In the genomic region with DNA sequence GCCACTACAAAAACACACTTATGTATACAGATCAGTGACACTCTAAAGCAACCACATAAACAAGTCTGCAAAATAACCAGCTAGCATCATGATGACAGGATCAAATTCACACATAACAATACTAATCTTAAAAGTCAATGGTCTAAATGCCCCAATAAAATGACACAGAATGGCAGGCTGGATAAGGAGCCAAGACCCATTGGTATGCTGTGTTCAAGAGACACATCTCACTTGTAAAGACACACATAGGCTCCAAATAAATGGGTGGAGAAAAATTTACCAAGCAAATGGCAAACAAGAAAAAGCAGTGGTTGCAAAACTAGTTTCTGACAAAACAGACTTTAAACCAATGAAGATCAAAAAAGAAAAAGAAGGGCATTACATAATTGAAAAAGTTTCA, we compare ENCODE assay signal across 25 cellular contexts.
"Had no signal": no experiment of that assay in that cellular context is flagged by ENCODE, and none has a peak within 500 bp of the region (broad histone marks: within the 10 kb centered on the region; RNA-seq: fewer than 3 reads in every experiment).

No MANE protein-coding gene starts in this region.

- H3K4me1 ChIP-seq: stomach, suprapubic skin, testis, thyroid gland, tibial artery, tibial nerve, transverse colon, upper lobe of left lung, upper lobe of right lung, uterus, vagina had no signal

- ATAC-seq: stimulated activated effector memory CD8-positive, alpha-beta T cell treated with anti-CD3 and anti-CD28 coated beads, Interleukin-12 subunit alpha, Interleukin-12 subunit beta, amount 100 ng/mL, for 72 hours; stimulated activated memory B cell treated with anti-CD40 and anti-IgM and Interleukin-4, amounts not matched to agents 10 μg/mL and 1 μg/mL and 100 μg/mL, for 72 hours; stimulated activated naive B cell treated with anti-CD40 and anti-IgM and Interleukin-4, amounts not matched to agents 10 μg/mL and 1 μg/mL and 100 μg/mL, for 72 hours; stimulated activated naive CD8-positive, alpha-beta T cell treated with anti-CD3 and anti-CD28 coated beads, Interleukin-15, amount 100 ng/mL, for 72 hours; upper lobe of right lung had no signal

- H3K27ac ChIP-seq: stomach, suprapubic skin, testis, thoracic aorta, thyroid gland, tibial artery, tibial nerve, transverse colon, upper lobe of left lung, upper lobe of right lung, uterus, vagina had no signal

- H3K4me3 ChIP-seq: stomach, suprapubic skin, testis, thoracic aorta, thyroid gland, tibial artery, tibial nerve, transverse colon, upper lobe of left lung, upper lobe of right lung, uterus, vagina had no signal

- H3K36me3 ChIP-seq: stomach, suprapubic skin, thoracic aorta, thyroid gland, tibial artery, tibial nerve, transverse colon, upper lobe of left lung, upper lobe of right lung, uterus, vagina had no signal

- H3K9me3 ChIP-seq: testis, thyroid gland, upper lobe of right lung, uterus, vagina had no signal

- DNase-seq: stimulated activated CD4-positive, alpha-beta T cell treated with anti-CD3 and anti-CD28 coated beads, Interleukin-2, amount 100 ng/mL, for 48 hours; stimulated activated CD4-positive, alpha-beta T cell treated with anti-CD3 and anti-CD28 coated beads, Interleukin-4, amount 100 ng/mL, for 1 hour; stimulated activated CD4-positive, alpha-beta T cell treated with anti-CD3 and anti-CD28 coated beads, Interleukin-4, amount 100 ng/mL, for 24 hours; stimulated activated CD4-positive, alpha-beta T cell treated with anti-CD3 and anti-CD28 coated beads, Interleukin-4, amount 100 ng/mL, for 4 hours; stimulated activated CD8-positive, alpha-beta memory T cell treated with anti-CD3 and anti-CD28 coated beads, Interleukin-4, amount 100 ng/mL, for 48 hours; stimulated activated naive B cell treated with anti-CD40 and anti-IgM and Interleukin-4, amounts not matched to agents 10 μg/mL and 1 μg/mL and 100 μg/mL, for 72 hours; stimulated activated naive CD4-positive, alpha-beta T cell; stimulated activated naive CD4-positive, alpha-beta T cell treated with Interleukin-2 at 50 U/mL for 16 hours; stimulated activated naive CD8-positive, alpha-beta T cell treated with anti-CD3 and anti-CD28 coated beads, Interleukin-15, amount 100 ng/mL, for 72 hours; stomach; substantia nigra; testis; thyroid gland; tibial artery; transverse colon; trophoblast cell; upper lobe of left lung; upper lobe of right lung; uterus had no signal
